14 cellular contexts compared by ENCODE assay signal in genomic region chr21:32698286-32698685, GRCh38. TPM values are rescaled to one million over a fixed set of nuclear protein-coding genes. Genes with fewer than 3 reads are reported as not detected.
DNase-seq lines count a peak whose midpoint lies in the region; ATAC-seq, FAIRE-seq and TF ChIP-seq lines count a peak whose summit lies in the region.
"Had no signal": no experiment of that assay in that cellular context is flagged by ENCODE, and none has a peak within 500 bp of the region (broad histone marks: within the 10 kb centered on the region; RNA-seq: fewer than 3 reads in every experiment).

No MANE protein-coding gene starts in this region.

- H3K27me3 Mint-ChIP-seq in T-helper 17 cell (no peaks in the 10 kb centered on the region), endothelial cell (ENCODE audit: unreplicated experiment) (no peaks in the 10 kb centered on the region)
- H3K27me3 Mint-ChIP-seq in activated CD8-positive, alpha-beta T cell treated with anti-CD3 and anti-CD28 coated beads for 36 hours: no peaks in the 10 kb centered on the region
- H3K27me3 Mint-ChIP-seq: CD8-positive, alpha-beta memory T cell had no signal

- H3K4me1 Mint-ChIP-seq in T-helper 17 cell (peaks cover 10% of the 10 kb centered on the region), endothelial cell (ENCODE audit: unreplicated experiment) (peaks cover 21% of the 10 kb centered on the region)
- peaks cover 6% of the 10 kb centered on the region for H3K4me1 Mint-ChIP-seq in activated CD8-positive, alpha-beta T cell treated with anti-CD3 and anti-CD28 coated beads for 36 hours (ENCODE audit: low read depth)

- no peak for TF ChIP-seq POLR2A in transverse colon (IDR thresholded peaks at IDR 0.05)

- FAIRE-seq in HTR-8/SVneo (lab: Jason Lieb, UNC): peak; percentile 51
- FAIRE-seq: A549 had no signal

- H3K36me3 Mint-ChIP-seq in T-helper 17 cell (ENCODE audit: low read depth): peaks cover 4% of the 10 kb centered on the region
- peaks cover 10% of the 10 kb centered on the region for H3K36me3 Mint-ChIP-seq in endothelial cell (ENCODE audit: low read depth, unreplicated experiment)
- peaks cover 2% of the 10 kb centered on the region for H3K36me3 Mint-ChIP-seq in activated CD8-positive, alpha-beta T cell treated with anti-CD3 and anti-CD28 coated beads for 36 hours (ENCODE audit: low read depth)

- no peak for TF ChIP-seq EP300 in transverse colon (IDR thresholded peaks at IDR 0.05; ENCODE audit: low read depth)

- no peak for DNase-seq in HTR-8/SVneo (ENCODE audit: insufficient read length, low spot score)
- DNase-seq in T-helper 17 cell: no peak
- DNase-seq in endothelial cell (ENCODE audit: low spot score): no peak
- no peak for DNase-seq in transverse colon
- no peak for DNase-seq in activated CD8-positive, alpha-beta T cell treated with anti-CD3 and anti-CD28 coated beads for 36 hours
- no peak for DNase-seq in C1 segment of cervical spinal cord (lab: John Stamatoyannopoulos, UW)
- DNase-seq in activated CD4-positive, alpha-beta T cell treated with anti-CD3 and anti-CD28 coated beads, Interleukin-2, amount 50 U/mL, for 1 hour: no peak
- DNase-seq: Caco-2; CD8-positive, alpha-beta memory T cell; GF-D8; GOT3; H9; HFFc6 had no signal

- in situ Hi-C loops in transverse colon (cut with MboI; ENCODE audit: low pct_ligation_motif_present in 1 of 4, low pct_unique_long_range_greater_than_20kb in 1 of 4, low sequenced_read_pairs in 3 of 4): no loop called here

- no peaks in the 10 kb centered on the region for H3K36me3 ChIP-seq in transverse colon

- POLR2A ChIA-PET in activated CD8-positive, alpha-beta T cell treated with anti-CD3 and anti-CD28 coated beads for 36 hours (lab: Charles Lee): no interaction called here

- H3K4me3 ChIP-seq in transverse colon: no peak overlapping the region
- H3K4me3 ChIP-seq: A549 had no signal

- no peaks in the 10 kb centered on the region for H3K9me3 Mint-ChIP-seq in endothelial cell (ENCODE audit: unreplicated experiment)
- no peaks in the 10 kb centered on the region for H3K9me3 Mint-ChIP-seq in activated CD8-positive, alpha-beta T cell treated with anti-CD3 and anti-CD28 coated beads for 36 hours
- H3K9me3 Mint-ChIP-seq: CD8-positive, alpha-beta memory T cell; H9; HFFc6 had no signal

- peaks cover 0 to 21% (median 8%) of the 10 kb centered on the region in 4 donors for H3K4me1 ChIP-seq in transverse colon
- H3K4me1 ChIP-seq: A549 had no signal

- CTCF ChIA-PET in activated CD8-positive, alpha-beta T cell treated with anti-CD3 and anti-CD28 coated beads for 36 hours (lab: Charles Lee): no interaction called here

- intact Hi-C loops in transverse colon (cut with DNase I; ENCODE audit: low total_unique reads): no loop called here
- intact Hi-C loops in activated CD8-positive, alpha-beta T cell treated with anti-CD3 and anti-CD28 coated beads for 36 hours (cut with micrococcal nuclease): no loop called here

- no peak for TF ChIP-seq CTCF in endothelial cell (IDR thresholded peaks at IDR 0.05; ENCODE audit: unreplicated experiment)
- TF ChIP-seq CTCF in transverse colon (IDR thresholded peaks at IDR 0.05): no peak
- TF ChIP-seq CTCF in activated CD8-positive, alpha-beta T cell treated with anti-CD3 and anti-CD28 coated beads for 36 hours (IDR thresholded peaks at IDR 0.05): no peak

- H3K27me3 ChIP-seq in transverse colon: no peaks in the 10 kb centered on the region

- peak overlapping the region; percentile 23 to 66 (median 45) for H3K27ac ChIP-seq in transverse colon
- H3K27ac ChIP-seq: A549 had no signal

- H3K27ac Mint-ChIP-seq in T-helper 17 cell (peak overlapping the region; percentile 59), endothelial cell (ENCODE audit: unreplicated experiment) (peak overlapping the region; percentile 15)
- no peak overlapping the region for H3K27ac Mint-ChIP-seq in activated CD8-positive, alpha-beta T cell treated with anti-CD3 and anti-CD28 coated beads for 36 hours
- H3K27ac Mint-ChIP-seq: HFFc6 had no signal

- no peak overlapping the region for H3K4me3 Mint-ChIP-seq in T-helper 17 cell
- H3K4me3 Mint-ChIP-seq in endothelial cell (ENCODE audit: unreplicated experiment): no peak overlapping the region
- H3K4me3 Mint-ChIP-seq in activated CD8-positive, alpha-beta T cell treated with anti-CD3 and anti-CD28 coated beads for 36 hours: no peak overlapping the region
- H3K4me3 Mint-ChIP-seq: CD8-positive, alpha-beta memory T cell; H9; HFFc6 had no signal

- ATAC-seq in T-helper 17 cell: no peak
- no peak for ATAC-seq in activated CD8-positive, alpha-beta T cell treated with anti-CD3 and anti-CD28 coated beads for 36 hours
- ATAC-seq: A549 had no signal

- H3K9me3 ChIP-seq in T-helper 17 cell (ENCODE audit: control insufficient read depth, low read length, poor library complexity, severe bottlenecking) (no peaks in the 10 kb centered on the region), transverse colon (no peaks in the 10 kb centered on the region)
- H3K9me3 ChIP-seq: A549, Caco-2 had no signal

- 49 to 61% methylated on average over 2 of the region's 2 CpGs for WGBS in transverse colon (ENCODE audit: low coverage in 1 of 2), 2 donors

RNA-seq across cellular contexts. Expression of gene SYNJ1, which starts 29.5 kb away (rescaled TPM):
- total RNA-seq in T-helper 17 cell: 10 to 100 TPM; 13.7 to 16.1 TPM
- total RNA-seq in endothelial cell (ENCODE audit: unreplicated experiment): 23.0 TPM
- total RNA-seq in transverse colon: 10 to 100 TPM in 3 of 4 donors, 1 to 10 TPM in 1; 9.8 to 18.0 (median 15.9) TPM
- 10 to 100 TPM in 1 of 2 experiments, 1 to 10 TPM in 1; 8.7 to 10.9 TPM for total RNA-seq in activated CD8-positive, alpha-beta T cell treated with anti-CD3 and anti-CD28 coated beads for 36 hours
